Comparison of ENCODE assay signal across 16 cellular contexts in the genomic region with DNA sequence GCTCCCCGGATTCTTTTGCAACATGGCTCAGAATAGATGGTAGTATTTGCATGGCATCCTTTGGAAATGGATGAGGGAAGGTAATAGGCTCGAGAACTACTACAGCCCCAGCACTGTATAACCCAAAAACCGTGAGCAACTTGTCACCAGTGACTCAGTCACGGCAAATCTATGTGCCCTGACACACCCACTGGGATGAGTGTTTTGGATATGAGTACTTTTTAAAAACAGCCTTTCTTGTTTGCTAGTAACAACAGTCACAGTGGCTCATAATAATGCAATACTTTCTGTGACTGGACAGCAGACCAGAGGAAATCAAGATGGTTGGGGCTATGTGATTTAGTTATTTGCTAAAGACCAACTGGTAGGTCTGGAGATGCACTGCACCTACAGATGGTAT.
"Had no signal": no experiment of that assay in that cellular context is flagged by ENCODE, and none has a peak within 500 bp of the region (broad histone marks: within the 10 kb centered on the region; RNA-seq: fewer than 3 reads in every experiment).

No MANE protein-coding gene starts in this region.

- FAIRE-seq: endometrium, islet of Langerhans, pancreas had no signal

- H3K4me3 ChIP-seq: esophagus muscularis mucosa, gastroesophageal sphincter, lung, pancreas, spleen, stomach, testis, upper lobe of right lung had no signal

- H3K4me1 Mint-ChIP-seq: activated CD4-positive, alpha-beta T cell treated with anti-CD3 and anti-CD28 coated beads, Interleukin-2, amount 10 ng/mL, durations not matched to agents 7 days and 5 days; activated T-helper 17 cell treated with anti-CD3 and anti-CD28 coated beads, Interleukin-2, amount 50 U/mL, for 72 hours; naive B cell had no signal

- H3K4me1 ChIP-seq: esophagus muscularis mucosa, gastroesophageal sphincter, pancreas, spleen, stomach, testis, upper lobe of right lung had no signal

- H3K27me3 Mint-ChIP-seq: activated CD4-positive, alpha-beta T cell treated with anti-CD3 and anti-CD28 coated beads, Interleukin-2, amount 10 ng/mL, durations not matched to agents 7 days and 5 days; activated T-helper 17 cell treated with anti-CD3 and anti-CD28 coated beads, Interleukin-2, amount 50 U/mL, for 72 hours; naive B cell had no signal

- H3K27ac Mint-ChIP-seq: activated CD4-positive, alpha-beta T cell treated with anti-CD3 and anti-CD28 coated beads, Interleukin-2, amount 10 ng/mL, durations not matched to agents 7 days and 5 days; activated T-helper 17 cell treated with anti-CD3 and anti-CD28 coated beads, Interleukin-2, amount 50 U/mL, for 72 hours; naive B cell had no signal

- H3K36me3 ChIP-seq: pancreas, upper lobe of right lung had no signal

- H3K27me3 ChIP-seq: esophagus muscularis mucosa, gastroesophageal sphincter, pancreas, spleen, stomach, testis, upper lobe of right lung had no signal

- ATAC-seq: activated T-helper 17 cell treated with anti-CD3 and anti-CD28 coated beads, Interleukin-2, amount 50 U/mL, for 72 hours; gastroesophageal sphincter; pancreas; sciatic nerve; upper lobe of right lung had no signal

- H3K9me3 ChIP-seq: pancreas, testis, upper lobe of right lung had no signal

- H3K4me3 Mint-ChIP-seq: activated CD4-positive, alpha-beta T cell treated with anti-CD3 and anti-CD28 coated beads, Interleukin-2, amount 10 ng/mL, durations not matched to agents 7 days and 5 days; activated T-helper 17 cell treated with anti-CD3 and anti-CD28 coated beads, Interleukin-2, amount 50 U/mL, for 72 hours; naive B cell had no signal

- DNase-seq: activated CD4-positive, alpha-beta T cell treated with anti-CD3 and anti-CD28 coated beads, Interleukin-2, amount 10 ng/mL, durations not matched to agents 7 days and 5 days; activated naive CD4-positive, alpha-beta T cell treated with Interleukin-2 at 50 U/mL for 16 hours; aorta; naive B cell; pancreas; spleen; stomach; testis; upper lobe of right lung had no signal
